ENCODE assay signal across 19 cellular contexts in the genomic region with DNA sequence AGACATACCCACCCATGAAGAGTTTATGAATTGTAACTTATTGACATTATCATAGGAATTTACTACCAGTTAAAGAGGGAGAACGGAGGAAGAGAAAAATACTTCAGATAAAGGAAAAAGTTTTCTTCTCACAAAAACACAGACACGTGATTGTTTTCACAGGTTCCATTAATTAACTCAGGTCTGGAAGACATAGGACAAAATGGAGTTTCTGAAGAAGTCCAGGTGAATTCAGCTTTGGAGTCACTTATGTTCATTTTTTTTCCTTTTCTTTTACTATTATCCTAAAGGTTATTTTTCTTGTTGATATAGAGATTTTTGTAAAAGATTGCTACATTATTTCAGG. TPM values are rescaled to one million over a fixed set of nuclear protein-coding genes. Genes with fewer than 3 reads are reported as not detected.
DNase-seq lines count a peak whose midpoint lies in the region; ATAC-seq and TF ChIP-seq lines count a peak whose summit lies in the region.
"Had no signal": no experiment of that assay in that cellular context is flagged by ENCODE, and none has a peak within 500 bp of the region (broad histone marks: within the 10 kb centered on the region; RNA-seq: fewer than 3 reads in every experiment).

No MANE protein-coding gene starts in this region.

- CTCF ChIA-PET in activated B cell treated with CpG ODN at 0.5 μM for 24 hours (lab: Charles Lee) = interaction anchor here (5.3 kb wide), 1 partner anchor 11 kb away, joined by 54 read pairs; no protein-coding TSS in a partner anchor

- H3K27me3 Mint-ChIP-seq in activated T-cell treated with anti-CD3 and anti-CD28 coated beads, Interleukin-2, amount 50 U/mL, for 24 hours = no peaks in the 10 kb centered on the region
- peaks cover 17% of the 10 kb centered on the region for H3K27me3 Mint-ChIP-seq in activated T-cell treated with anti-CD3 and anti-CD28 coated beads, Interleukin-2, amount 50 U/mL, for 72 hours (ENCODE audit: low read depth)
- H3K27me3 Mint-ChIP-seq in IgD-negative memory B cell (peaks cover 10% of the 10 kb centered on the region), activated B cell treated with CpG ODN at 0.5 μM for 24 hours (peaks cover 8% of the 10 kb centered on the region)
- H3K27me3 Mint-ChIP-seq in stimulated activated memory B cell treated with anti-CD40 and anti-IgM and Interleukin-4, amounts not matched to agents 10 μg/mL and 1 μg/mL and 100 μg/mL, for 72 hours = peaks cover 17% of the 10 kb centered on the region
- H3K27me3 Mint-ChIP-seq: CD4-positive, alpha-beta T cell had no signal

- POLR2A ChIA-PET in activated B cell treated with CpG ODN at 0.5 μM for 24 hours (lab: Charles Lee) = interaction anchor here (0.6 to 1.6 kb wide), 3 partner anchors 10 to 230 kb away, joined by 3 to 60 read pairs (median 3); no protein-coding TSS in a partner anchor

- H3K4me3 Mint-ChIP-seq in activated T-cell treated with anti-CD3 and anti-CD28 coated beads, Interleukin-2, amount 50 U/mL, for 24 hours = no peak overlapping the region
- no peak overlapping the region for H3K4me3 Mint-ChIP-seq in activated T-cell treated with anti-CD3 and anti-CD28 coated beads, Interleukin-2, amount 50 U/mL, for 72 hours
- peak overlapping the region in 2 of 4 donors; percentile 72 to 79 for H3K4me3 Mint-ChIP-seq in IgD-negative memory B cell
- peak overlapping the region; percentile 58 for H3K4me3 Mint-ChIP-seq in activated B cell treated with CpG ODN at 0.5 μM for 24 hours
- peak overlapping the region; percentile 48 for H3K4me3 Mint-ChIP-seq in stimulated activated memory B cell treated with anti-CD40 and anti-IgM and Interleukin-4, amounts not matched to agents 10 μg/mL and 1 μg/mL and 100 μg/mL, for 72 hours
- H3K4me3 Mint-ChIP-seq: CD4-positive, alpha-beta T cell; HFFc6 had no signal

- TF ChIP-seq CTCF in activated B cell treated with CpG ODN at 0.5 μM for 24 hours (IDR thresholded peaks at IDR 0.05) = no peak

- peaks cover 4% of the 10 kb centered on the region for H3K9me3 Mint-ChIP-seq in activated T-cell treated with anti-CD3 and anti-CD28 coated beads, Interleukin-2, amount 50 U/mL, for 24 hours
- peaks cover 0 to 5% of the 10 kb centered on the region in 2 donors for H3K9me3 Mint-ChIP-seq in activated T-cell treated with anti-CD3 and anti-CD28 coated beads, Interleukin-2, amount 50 U/mL, for 72 hours
- H3K9me3 Mint-ChIP-seq in IgD-negative memory B cell (no peaks in the 10 kb centered on the region), activated B cell treated with CpG ODN at 0.5 μM for 24 hours (no peaks in the 10 kb centered on the region)
- H3K9me3 Mint-ChIP-seq in stimulated activated memory B cell treated with anti-CD40 and anti-IgM and Interleukin-4, amounts not matched to agents 10 μg/mL and 1 μg/mL and 100 μg/mL, for 72 hours = no peaks in the 10 kb centered on the region
- H3K9me3 Mint-ChIP-seq: CD4-positive, alpha-beta T cell; HFFc6 had no signal

- peaks cover 77% of the 10 kb centered on the region for H3K4me1 Mint-ChIP-seq in activated T-cell treated with anti-CD3 and anti-CD28 coated beads, Interleukin-2, amount 50 U/mL, for 24 hours (ENCODE audit: low read depth)
- H3K4me1 Mint-ChIP-seq in activated T-cell treated with anti-CD3 and anti-CD28 coated beads, Interleukin-2, amount 50 U/mL, for 72 hours (ENCODE audit: low read depth) = peaks cover 63% of the 10 kb centered on the region
- peaks cover 10 to 33% (median 30%) of the 10 kb centered on the region in 3 donors for H3K4me1 Mint-ChIP-seq in IgD-negative memory B cell
- H3K4me1 Mint-ChIP-seq in activated B cell treated with CpG ODN at 0.5 μM for 24 hours = peaks cover 53% of the 10 kb centered on the region
- H3K4me1 Mint-ChIP-seq in stimulated activated memory B cell treated with anti-CD40 and anti-IgM and Interleukin-4, amounts not matched to agents 10 μg/mL and 1 μg/mL and 100 μg/mL, for 72 hours = peaks cover 34% of the 10 kb centered on the region

- peak overlapping the region; percentile 95 for H3K27ac Mint-ChIP-seq in activated T-cell treated with anti-CD3 and anti-CD28 coated beads, Interleukin-2, amount 50 U/mL, for 24 hours
- H3K27ac Mint-ChIP-seq in activated T-cell treated with anti-CD3 and anti-CD28 coated beads, Interleukin-2, amount 50 U/mL, for 72 hours = no peak overlapping the region
- H3K27ac Mint-ChIP-seq in IgD-negative memory B cell (peak overlapping the region in 2 of 3 donors; percentile 12 to 26), activated B cell treated with CpG ODN at 0.5 μM for 24 hours (peak overlapping the region; percentile 92)
- peak overlapping the region; percentile 93 for H3K27ac Mint-ChIP-seq in stimulated activated memory B cell treated with anti-CD40 and anti-IgM and Interleukin-4, amounts not matched to agents 10 μg/mL and 1 μg/mL and 100 μg/mL, for 72 hours
- H3K27ac Mint-ChIP-seq: CD4-positive, alpha-beta T cell; HFFc6 had no signal

- TF ChIP-seq POLR2A in GM18505 (IDR thresholded peaks at IDR 0.05; ENCODE audit: borderline replicate concordance, extremely low read depth, insufficient read depth, insufficient read length) = no peak

- peaks cover 23% of the 10 kb centered on the region for H3K36me3 Mint-ChIP-seq in activated T-cell treated with anti-CD3 and anti-CD28 coated beads, Interleukin-2, amount 50 U/mL, for 24 hours (ENCODE audit: low read depth)
- H3K36me3 Mint-ChIP-seq in activated T-cell treated with anti-CD3 and anti-CD28 coated beads, Interleukin-2, amount 50 U/mL, for 72 hours (ENCODE audit: insufficient read depth in 2 of 2) = peaks cover 6 to 9% of the 10 kb centered on the region in 2 donors
- H3K36me3 Mint-ChIP-seq in IgD-negative memory B cell = no peaks in the 10 kb centered on the region
- no peaks in the 10 kb centered on the region for H3K36me3 Mint-ChIP-seq in activated B cell treated with CpG ODN at 0.5 μM for 24 hours (ENCODE audit: low read depth)
- no peaks in the 10 kb centered on the region for H3K36me3 Mint-ChIP-seq in stimulated activated memory B cell treated with anti-CD40 and anti-IgM and Interleukin-4, amounts not matched to agents 10 μg/mL and 1 μg/mL and 100 μg/mL, for 72 hours

- no peak for ATAC-seq in activated T-cell treated with anti-CD3 and anti-CD28 coated beads, Interleukin-2, amount 50 U/mL, for 72 hours (replicated peaks in 1 of 2)
- no peak for ATAC-seq in activated B cell treated with CpG ODN at 0.5 μM for 24 hours (ENCODE audit: low read depth)
- no peak for ATAC-seq in stimulated activated memory B cell treated with anti-CD40 and anti-IgM and Interleukin-4, amounts not matched to agents 10 μg/mL and 1 μg/mL and 100 μg/mL, for 72 hours
- ATAC-seq in GM18505 (IDR thresholded peaks at IDR 0.05; ENCODE audit: unreplicated experiment) = no peak
- ATAC-seq in activated CD4-positive, CD25-positive, alpha-beta regulatory T cell treated with anti-CD3 and anti-CD28 coated beads, Interleukin-2, amount 50 U/mL, for 24 hours = no peak

- intact Hi-C loops in activated B cell treated with CpG ODN at 0.5 μM for 24 hours (cut with micrococcal nuclease) = loop anchor here (2.0 kb wide), 2 partner anchors 122 to 744 kb away; a partner anchor contains a TSS

- no peak for DNase-seq in activated T-cell treated with anti-CD3 and anti-CD28 coated beads, Interleukin-2, amount 50 U/mL, for 24 hours
- no peak for DNase-seq in activated T-cell treated with anti-CD3 and anti-CD28 coated beads, Interleukin-2, amount 50 U/mL, for 72 hours
- no peak for DNase-seq in activated B cell treated with CpG ODN at 0.5 μM for 24 hours
- no peak for DNase-seq in anterior cingulate cortex (lab: John Stamatoyannopoulos, UW)
- DNase-seq: CD4-positive, alpha-beta T cell; DMS153; GF-D8; H7; HFFc6; NCI-H1105 treated with DMSO at 0.1 percent for 48 hours; NCI-H1694 treated with DMSO at 0.1 percent for 48 hours; NCI-H2107; NCI-H510A; NCI-H748 treated with DMSO at 0.1 percent for 48 hours had no signal

RNA-seq across cellular contexts. Expression of a gene that starts 20.5 kb away (rescaled TPM):
- 1 to 10 TPM; 1.6 to 1.7 TPM for total RNA-seq in activated T-cell treated with anti-CD3 and anti-CD28 coated beads, Interleukin-2, amount 50 U/mL, for 72 hours
- not detected for polyA plus RNA-seq in IgD-negative memory B cell
- 0.69 and 0.73 TPM in 2 replicates for total RNA-seq in activated B cell treated with CpG ODN at 0.5 μM for 24 hours

RNA-seq across cellular contexts. Expression of a gene that starts 20.6 kb away (rescaled TPM):
- total RNA-seq in activated T-cell treated with anti-CD3 and anti-CD28 coated beads, Interleukin-2, amount 50 U/mL, for 72 hours = under 1 TPM in 1 of 2 donors, not detected in 1; 0.32 TPM
- not detected for polyA plus RNA-seq in IgD-negative memory B cell
- not detected in 2 replicates for total RNA-seq in activated B cell treated with CpG ODN at 0.5 μM for 24 hours
- total RNA-seq: CD4-positive, alpha-beta T cell; HFFc6; LHCN-M2 had no signal

Comparison
In these comparisons a context has a peak if more than half of its experiments do, and no peak if none do; other contexts are left out.
1. H3K4me3 Mint-ChIP-seq: peak in activated B cell treated with CpG ODN at 0.5 μM for 24 hours (single experiment) and stimulated activated memory B cell treated with anti-CD40 and anti-IgM and Interleukin-4, amounts not matched to agents 10 μg/mL and 1 μg/mL and 100 μg/mL, for 72 hours (single experiment); none in activated T-cell treated with anti-CD3 and anti-CD28 coated beads, Interleukin-2, amount 50 U/mL, for 24 hours (single experiment) and activated T-cell treated with anti-CD3 and anti-CD28 coated beads, Interleukin-2, amount 50 U/mL, for 72 hours (0 of 2).